In genomic region chr11:43907028-43907966, GRCh38 we compare ENCODE assay signal across 1 cellular context.
TF ChIP-seq lines count a peak whose summit lies in the region.

No MANE protein-coding gene starts in this region.

TF ChIP-seq in endothelial cell of umbilical vein, 7 proteins besides CTCF, POLR2A, EP300 and RAD21:
- TF ChIP-seq JUN (IDR thresholded peaks at IDR 0.05; ENCODE audit: borderline replicate concordance, insufficient read depth, insufficient read length, low read depth) = no peak
- no peak for TF ChIP-seq MYC (IDR thresholded peaks at IDR 0.05; ENCODE audit: low read depth, low read length)
- TF ChIP-seq, protein P1, sequence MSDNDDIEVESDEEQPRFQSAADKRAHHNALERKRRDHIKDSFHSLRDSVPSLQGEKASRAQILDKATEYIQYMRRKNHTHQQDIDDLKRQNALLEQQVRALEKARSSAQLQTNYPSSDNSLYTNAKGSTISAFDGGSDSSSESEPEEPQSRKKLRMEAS (IDR thresholded peaks at IDR 0.05; ENCODE audit: insufficient read depth, insufficient read length) = no peak
- no peak for TF ChIP-seq POLR2AphosphoS5 (IDR thresholded peaks at IDR 0.05; ENCODE audit: insufficient read depth, low read depth, low read length)
- TF ChIP-seq EZH2 (IDR thresholded peaks at IDR 0.05; ENCODE audit: borderline replicate concordance, low read depth, low read length, severe bottlenecking) = no peak
- TF ChIP-seq FOS (IDR thresholded peaks at IDR 0.05; ENCODE audit: borderline replicate concordance, insufficient read depth, low read length) = no peak
- no peak for TF ChIP-seq GATA2 (IDR thresholded peaks at IDR 0.05; ENCODE audit: insufficient read depth, insufficient read length, low read depth, low read length)
